Comparison of ENCODE assay signal across 22 cellular contexts in the genomic region with DNA sequence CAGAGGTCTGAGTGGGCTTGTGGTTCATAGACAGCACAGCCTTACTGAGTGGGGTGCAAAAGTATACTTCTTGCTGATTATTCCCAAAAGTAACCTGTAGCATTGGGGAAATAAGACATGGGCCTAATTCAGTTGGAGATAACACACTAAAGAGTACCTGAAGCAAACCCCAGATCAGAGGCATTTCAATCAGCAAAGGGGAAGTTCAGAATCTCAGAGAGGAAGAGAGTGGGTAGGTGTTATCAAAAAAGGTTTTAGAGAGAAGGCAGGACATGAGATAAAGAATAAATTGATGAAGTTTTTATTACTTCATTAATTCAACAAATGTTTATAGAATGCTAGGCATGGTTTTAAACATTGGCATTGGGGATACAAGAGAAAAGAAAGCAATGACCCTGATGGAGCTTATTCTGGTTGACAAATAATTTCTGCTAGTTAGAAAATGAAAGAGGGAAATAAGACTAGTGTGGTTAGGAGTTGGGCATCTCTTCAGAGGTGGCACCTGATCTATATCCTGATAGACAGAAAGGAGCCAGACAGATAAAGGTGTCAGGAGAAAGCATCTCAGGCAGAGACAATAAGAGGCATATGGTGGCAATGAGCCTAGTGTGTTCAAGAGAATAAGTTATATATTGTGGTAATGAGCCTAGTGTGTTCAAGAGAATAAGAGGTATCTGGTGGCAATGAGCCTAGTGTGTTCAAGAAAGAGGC.
"Had no signal": no experiment of that assay in that cellular context is flagged by ENCODE, and none has a peak within 500 bp of the region (broad histone marks: within the 10 kb centered on the region; RNA-seq: fewer than 3 reads in every experiment).

No MANE protein-coding gene starts in this region.

- H3K27ac ChIP-seq: cardiac muscle cell, foreskin keratinocyte, lower lobe of right lung, neutrophil, ovary, prostate gland, transverse colon had no signal

- H3K9me3 ChIP-seq: lower lobe of right lung, neutrophil, ovary, prostate gland, spleen, transverse colon had no signal

- FAIRE-seq: urothelium cell line had no signal

- H3K27me3 Mint-ChIP-seq: activated CD4-positive, alpha-beta T cell treated with anti-CD3 and anti-CD28 coated beads for 36 hours had no signal

- DNase-seq: activated CD4-positive, alpha-beta T cell treated with anti-CD3 and anti-CD28 coated beads for 36 hours; activated CD4-positive, alpha-beta T cell treated with anti-CD3 and anti-CD28 coated beads, Interleukin-2, amount 50 U/mL, for 48 hours; activated CD8-positive, alpha-beta memory T cell treated with anti-CD3 and anti-CD28 coated beads, Interleukin-2, amount 50 U/mL, for 48 hours; activated naive CD4-positive, alpha-beta T cell treated with anti-CD3 and anti-CD28 coated beads for 36 hours; activated T-cell treated with anti-CD3 and anti-CD28 coated beads, Interleukin-2, amount 50 U/mL, for 4 hours; effector CD4-positive, alpha-beta T cell; foreskin keratinocyte; lower lobe of right lung; ovary; spleen; stimulated activated CD4-positive, alpha-beta T cell treated with anti-CD3 and anti-CD28 coated beads, Interleukin-4, amount 100 ng/mL, for 24 hours; T-helper 1 cell; transverse colon had no signal

- H3K27me3 ChIP-seq: cardiac muscle cell, foreskin keratinocyte, neutrophil, ovary, spleen, transverse colon had no signal

- H3K4me1 Mint-ChIP-seq: activated CD4-positive, alpha-beta T cell treated with anti-CD3 and anti-CD28 coated beads for 36 hours; WTC11 had no signal

- ATAC-seq: activated CD4-positive, alpha-beta T cell treated with anti-CD3 and anti-CD28 coated beads for 36 hours; activated T-cell treated with anti-CD3 and anti-CD28 coated beads, Interleukin-2, amount 50 U/mL, for 4 hours; foreskin keratinocyte; left lobe of liver; lower lobe of right lung; WTC11 had no signal

- H3K4me3 Mint-ChIP-seq: activated CD4-positive, alpha-beta T cell treated with anti-CD3 and anti-CD28 coated beads for 36 hours; activated naive CD4-positive, alpha-beta T cell treated with anti-CD3 and anti-CD28 coated beads for 36 hours; activated T-cell treated with anti-CD3 and anti-CD28 coated beads, Interleukin-2, amount 50 U/mL, for 4 hours; dendritic cell treated with granulocyte-macrophage colony-stimulating factor and Interleukin-4, amounts not matched to agents 40 ng/mL and 50 ng/mL, for 4 days; nephron; WTC11 had no signal

- H3K9me3 Mint-ChIP-seq: activated naive CD4-positive, alpha-beta T cell treated with anti-CD3 and anti-CD28 coated beads for 36 hours; activated T-cell treated with anti-CD3 and anti-CD28 coated beads, Interleukin-2, amount 50 U/mL, for 4 hours; activated T-helper 2 cell treated with anti-CD3 and anti-CD28 coated beads, Interferon-gamma antibody, Interleukin-2, Interleukin-4, amounts not matched to agents 10 μg/mL and 5 μg/mL and 100 μg/mL, durations not matched to agents 14 hours and 24 hours and 36 hours; dendritic cell treated with granulocyte-macrophage colony-stimulating factor and Interleukin-4, amounts not matched to agents 40 ng/mL and 50 ng/mL, for 4 days; nephron had no signal

- H3K36me3 ChIP-seq: cardiac muscle cell, lower lobe of right lung, neutrophil, ovary, prostate gland, spleen, transverse colon had no signal

- H3K27ac Mint-ChIP-seq: activated CD4-positive, alpha-beta T cell treated with anti-CD3 and anti-CD28 coated beads for 36 hours; activated naive CD4-positive, alpha-beta T cell treated with anti-CD3 and anti-CD28 coated beads for 36 hours; activated T-helper 2 cell treated with anti-CD3 and anti-CD28 coated beads, Interferon-gamma antibody, Interleukin-2, Interleukin-4, amounts not matched to agents 10 μg/mL and 5 μg/mL and 100 μg/mL, durations not matched to agents 14 hours and 24 hours and 36 hours; dendritic cell treated with granulocyte-macrophage colony-stimulating factor and Interleukin-4, amounts not matched to agents 40 ng/mL and 50 ng/mL, for 4 days; nephron; WTC11 had no signal

- H3K36me3 Mint-ChIP-seq: WTC11 had no signal

- H3K4me3 ChIP-seq: cardiac muscle cell, lower lobe of right lung, ovary, prostate gland, spleen, transverse colon had no signal

- H3K4me1 ChIP-seq: lower lobe of right lung, prostate gland, transverse colon had no signal
